In genomic region chr4:1722551-1723071, GRCh38 we compare ENCODE assay signal across 9 cellular contexts. TPM values are rescaled to one million over a fixed set of nuclear protein-coding genes. Genes with fewer than 3 reads are reported as not detected.
DNase-seq lines count a peak whose midpoint lies in the region; TF ChIP-seq lines count a peak whose summit lies in the region.
"Had no signal": no experiment of that assay in that cellular context is flagged by ENCODE, and none has a peak within 500 bp of the region (broad histone marks: within the 10 kb centered on the region; RNA-seq: fewer than 3 reads in every experiment).

No MANE protein-coding gene starts in this region.

- H3K27me3 ChIP-seq in OCI-LY1 (ENCODE audit: insufficient read depth, low read length) (no peaks in the 10 kb centered on the region), ectodermal cell (ENCODE audit: control insufficient read depth, insufficient read depth, low read length, poor library complexity, severe bottlenecking) (no peaks in the 10 kb centered on the region), testis (no peaks in the 10 kb centered on the region)

- TF ChIP-seq CTCF in OCI-LY1 (IDR thresholded peaks at IDR 0.05; ENCODE audit: low read length), result no peak
- no peak for TF ChIP-seq CTCF in osteocyte (IDR thresholded peaks at IDR 0.05)
- TF ChIP-seq CTCF in testis (IDR thresholded peaks at IDR 0.05), result no peak

- H3K9me3 Mint-ChIP-seq in osteocyte (ENCODE audit: unreplicated experiment), result no peaks in the 10 kb centered on the region

- H3K36me3 ChIP-seq in ES-I3 (ENCODE audit: insufficient read depth, low read length), result peaks cover 22% of the 10 kb centered on the region
- H3K36me3 ChIP-seq in OCI-LY1 (ENCODE audit: insufficient read depth, low read length), result peaks cover 39% of the 10 kb centered on the region
- peaks cover 26% of the 10 kb centered on the region for H3K36me3 ChIP-seq in ectodermal cell (ENCODE audit: control insufficient read depth, insufficient read depth, low read length)
- no peaks in the 10 kb centered on the region for H3K36me3 ChIP-seq in testis (ENCODE audit: low read depth, missing control alignments)

- no peak for TF ChIP-seq POLR2A in testis (IDR thresholded peaks at IDR 0.05)

- H3K9ac ChIP-seq in ES-I3 (ENCODE audit: low read depth, low read length) (peak overlapping the region; percentile 79), OCI-LY1 (ENCODE audit: low read length) (peak overlapping the region; percentile 92)

- peaks cover 3% of the 10 kb centered on the region for H3K36me3 Mint-ChIP-seq in osteocyte (ENCODE audit: unreplicated experiment)

- H3K4me2 ChIP-seq in OCI-LY1 (ENCODE audit: low read length), result peak overlapping the region; percentile 92

- no peaks in the 10 kb centered on the region for H3K27me3 Mint-ChIP-seq in osteocyte (ENCODE audit: unreplicated experiment)

- H3F3A ChIP-seq in OCI-LY1 (ENCODE audit: insufficient read depth, low read length), result no peaks in the 10 kb centered on the region; the same call in 1 of the 2 replicates

- peak overlapping the region; percentile 93 for H3K4me3 ChIP-seq in OCI-LY1 (ENCODE audit: low read depth, low read length, poor library complexity, severe bottlenecking)
- peak overlapping the region; percentile 89 for H3K4me3 ChIP-seq in ectodermal cell (ENCODE audit: insufficient read depth, low read depth, low read length)
- H3K4me3 ChIP-seq in testis, result no peak overlapping the region
- H3K4me3 ChIP-seq: lung had no signal

- no peaks in the 10 kb centered on the region for H3K9me3 ChIP-seq in ES-I3 (ENCODE audit: control insufficient read depth, insufficient read depth, low read length)
- no peaks in the 10 kb centered on the region for H3K9me3 ChIP-seq in OCI-LY1 (ENCODE audit: low read length)
- H3K9me3 ChIP-seq in ectodermal cell (ENCODE audit: control insufficient read depth, low read length), result no peaks in the 10 kb centered on the region
- H3K9me3 ChIP-seq in testis, result no peaks in the 10 kb centered on the region

- DNase-seq in osteocyte (ENCODE audit: extremely low spot score, unreplicated experiment) (no peak), testis (no peak), NCI-H1417 treated with DMSO at 0.1 percent for 48 hours (lab: John Stamatoyannopoulos, UW) (no peak), NCI-H1092 treated with DMSO at 0.1 percent for 48 hours (lab: John Stamatoyannopoulos, UW) (no peak), NCI-H526 treated with DMSO at 0.1 percent for 48 hours (lab: John Stamatoyannopoulos, UW) (no peak)

- H3K27ac ChIP-seq in OCI-LY1 (ENCODE audit: low read depth, low read length, poor library complexity, severe bottlenecking), result peak overlapping the region; percentile 97
- H3K27ac ChIP-seq in ectodermal cell (ENCODE audit: insufficient read depth, low read depth, low read length, poor library complexity, severe bottlenecking), result no peak overlapping the region
- no peak overlapping the region for H3K27ac ChIP-seq in testis

- H3K4me1 Mint-ChIP-seq in osteocyte (ENCODE audit: unreplicated experiment), result peaks cover 49% of the 10 kb centered on the region

- H3K4me3 Mint-ChIP-seq in osteocyte (ENCODE audit: unreplicated experiment), result peak overlapping the region; percentile 84

- no peak overlapping the region for H2AFZ ChIP-seq in OCI-LY1 (ENCODE audit: low read length)

- WGBS in ectodermal cell, 2 experiments, result 66 to 68% methylated on average over 17 of the region's 17 CpGs
- 55 to 57% methylated on average over 14 to 17 of the region's 17 CpGs for WGBS in testis, 2 donors

- peaks cover 8% of the 10 kb centered on the region for H3K79me2 ChIP-seq in OCI-LY1 (ENCODE audit: insufficient read depth, low read length)

- H3K4me1 ChIP-seq in ES-I3 (ENCODE audit: insufficient read depth, low read length) (peaks cover 7% of the 10 kb centered on the region; the same call in 1 of the 2 replicates), OCI-LY1 (ENCODE audit: insufficient read depth, low read length, severe bottlenecking) (peaks cover 65% of the 10 kb centered on the region), ectodermal cell (ENCODE audit: control insufficient read depth, insufficient read depth, low read length) (peaks cover 25% of the 10 kb centered on the region), testis (peaks cover 16% of the 10 kb centered on the region)

- H4K20me1 ChIP-seq in OCI-LY1 (ENCODE audit: insufficient read depth, low read length), result no peaks in the 10 kb centered on the region

- peak overlapping the region; percentile 57 for H3K27ac Mint-ChIP-seq in osteocyte (ENCODE audit: unreplicated experiment)

- intact Hi-C loops in testis (cut with DNase I; ENCODE audit: low total_unique reads), result no loop called here

- H3K9me2 ChIP-seq in OCI-LY1 (ENCODE audit: low read depth, low read length), result no peaks in the 10 kb centered on the region

RNA-seq across cellular contexts. Expression of gene TACC3, which starts 1.3 kb away (rescaled TPM):
- 159 TPM for polyA plus RNA-seq in ectodermal cell (2013, experiment 1 of 4)
- polyA plus RNA-seq in ectodermal cell (2013, experiment 2 of 4), result 136 TPM
- 143 TPM for polyA plus RNA-seq in ectodermal cell (2013, experiment 3 of 4)
- 141 TPM for polyA plus RNA-seq in ectodermal cell (2013, experiment 4 of 4)
- total RNA-seq in osteocyte (22.3 and 23.6 TPM in 2 replicates), testis (100 to 1,000 TPM in 1 of 2 donors, 10 to 100 TPM in 1; 82.9 to 112 TPM)
- 158 TPM for polyA plus RNA-seq in testis (ENCODE audit: insufficient read depth, low read depth, low replicate concordance)

RNA-seq across cellular contexts. Expression of gene TMEM129, which starts 1.5 kb away (rescaled TPM):
- polyA plus RNA-seq in ectodermal cell (2013, experiment 1 of 4), result 32.5 TPM
- polyA plus RNA-seq in ectodermal cell (2013, experiment 2 of 4), result 31.7 TPM
- 31.6 TPM for polyA plus RNA-seq in ectodermal cell (2013, experiment 3 of 4)
- polyA plus RNA-seq in ectodermal cell (2013, experiment 4 of 4), result 32.7 TPM
- total RNA-seq in osteocyte (48.8 and 53.6 TPM in 2 replicates), testis (10 to 100 TPM; 76.1 to 76.4 TPM)
- 34.0 TPM for polyA plus RNA-seq in testis (ENCODE audit: insufficient read depth, low read depth, low replicate concordance)

RNA-seq across cellular contexts. Expression of gene SLBP, which starts 10.5 kb away (rescaled TPM):
- polyA plus RNA-seq in ectodermal cell (2013, experiment 1 of 4), result 66.4 TPM
- polyA plus RNA-seq in ectodermal cell (2013, experiment 2 of 4), result 72.0 TPM
- polyA plus RNA-seq in ectodermal cell (2013, experiment 3 of 4), result 52.7 TPM
- polyA plus RNA-seq in ectodermal cell (2013, experiment 4 of 4), result 55.2 TPM
- total RNA-seq in osteocyte (49.1 and 50.4 TPM in 2 replicates), testis (100 to 1,000 TPM; 137 to 173 TPM)
- polyA plus RNA-seq in testis (ENCODE audit: insufficient read depth, low read depth, low replicate concordance), result 118 TPM

RNA-seq across cellular contexts. Expression of gene FAM53A, which starts 38.5 kb away (rescaled TPM):
- 4.8 TPM for polyA plus RNA-seq in ectodermal cell (2013, experiment 1 of 4)
- polyA plus RNA-seq in ectodermal cell (2013, experiment 2 of 4), result 3.6 TPM
- 4.3 TPM for polyA plus RNA-seq in ectodermal cell (2013, experiment 3 of 4)
- polyA plus RNA-seq in ectodermal cell (2013, experiment 4 of 4), result 4.7 TPM
- 6.2 and 9.5 TPM in 2 replicates for total RNA-seq in osteocyte
- 10 to 100 TPM; 41.3 to 60.8 TPM for total RNA-seq in testis
- 24.2 TPM for polyA plus RNA-seq in testis (ENCODE audit: insufficient read depth, low read depth, low replicate concordance)

Comparison
In these comparisons a context has a peak if more than half of its experiments do, and no peak if none do; other contexts are left out.
1. H3K4me3 ChIP-seq: peak in OCI-LY1 (single experiment) and ectodermal cell (single experiment); none in testis (0 of 2).